ENCODE assay signal across 29 cellular contexts in genomic region chr1:100383743-100384405, GRCh38. TPM values are rescaled to one million over a fixed set of nuclear protein-coding genes. Genes with fewer than 3 reads are reported as not detected.
DNase-seq lines count a peak whose midpoint lies in the region; ATAC-seq and TF ChIP-seq lines count a peak whose summit lies in the region.
"Had no signal": no experiment of that assay in that cellular context is flagged by ENCODE, and none has a peak within 500 bp of the region (broad histone marks: within the 10 kb centered on the region; RNA-seq: fewer than 3 reads in every experiment).

No MANE protein-coding gene starts in this region.

- H3K4me1 ChIP-seq in effector memory CD4-positive, alpha-beta T cell (ENCODE audit: control insufficient read depth, insufficient read depth, low read length, poor library complexity, severe bottlenecking), result peaks cover 16% of the 10 kb centered on the region

- CTCF ChIA-PET in CD4-positive, alpha-beta T cell (lab: Charles Lee), result interaction anchor here (0.5 to 3.9 kb wide), 4 partner anchors 13 to 136 kb away, joined by 3 to 17 read pairs (median 5); no protein-coding TSS in a partner anchor

- DNase-seq in NCI-H2107 treated with DMSO at 0.1 percent for 48 hours (lab: John Stamatoyannopoulos, UW; ENCODE audit: unreplicated experiment) (peak; percentile 38), NCI-H2107 (lab: John Stamatoyannopoulos, UW) (no peak), NCI-H1105 treated with DMSO at 0.1 percent for 48 hours (lab: John Stamatoyannopoulos, UW) (peak; percentile 44), 8988T (no peak)
- no peak for DNase-seq in CD4-positive, alpha-beta T cell
- no peak for DNase-seq in effector memory CD4-positive, alpha-beta T cell
- DNase-seq: activated CD4-positive, alpha-beta T cell treated with anti-CD3 and anti-CD28 coated beads, Interleukin-2, amount 50 U/mL, for 4 hours; activated CD8-positive, alpha-beta memory T cell treated with anti-CD3 and anti-CD28 coated beads, Interleukin-2, amount 50 U/mL, for 4 hours; anterior cingulate cortex; EL; NCI-H1092 treated with DMSO at 0.1 percent for 48 hours; NCI-H187 treated with DMSO at 0.1 percent for 48 hours; NCI-H226; ovary; PC-3; stimulated activated naive B cell treated with anti-CD40 and anti-IgM and Interleukin-4, amounts not matched to agents 10 μg/mL and 1 μg/mL and 100 μg/mL, for 72 hours had no signal

- peak overlapping the region; percentile 83 for H3K27ac Mint-ChIP-seq in CD4-positive, alpha-beta T cell
- H3K27ac Mint-ChIP-seq: activated naive CD4-positive, alpha-beta T cell treated with anti-CD3 and anti-CD28 coated beads, Interleukin-2, amount 50 U/mL, for 72 hours; activated T-helper 17 cell treated with anti-CD3 and anti-CD28 coated beads, Interleukin-2, amount 50 U/mL, for 72 hours; GM23338; stimulated activated naive B cell treated with anti-CD40 and anti-IgM and Interleukin-4, amounts not matched to agents 10 μg/mL and 1 μg/mL and 100 μg/mL, for 72 hours had no signal

- intact Hi-C loops in CD4-positive, alpha-beta T cell (cut with DNase I, micrococcal nuclease), result no loop called here

- no peaks in the 10 kb centered on the region for H3K9me3 ChIP-seq in CD4-positive, alpha-beta T cell (ENCODE audit: control insufficient read depth, low read length)
- H3K9me3 ChIP-seq in effector memory CD4-positive, alpha-beta T cell (ENCODE audit: control insufficient read depth, low read length), result no peaks in the 10 kb centered on the region
- H3K9me3 ChIP-seq: ovary, suprapubic skin had no signal

- H3K9me3 Mint-ChIP-seq in CD4-positive, alpha-beta T cell, result no peaks in the 10 kb centered on the region
- H3K9me3 Mint-ChIP-seq: activated T-helper 17 cell treated with anti-CD3 and anti-CD28 coated beads, Interleukin-2, amount 50 U/mL, for 72 hours; GM23338; stimulated activated naive B cell treated with anti-CD40 and anti-IgM and Interleukin-4, amounts not matched to agents 10 μg/mL and 1 μg/mL and 100 μg/mL, for 72 hours had no signal

- ATAC-seq in CD4-positive, alpha-beta T cell (ENCODE audit: poor library complexity), result no peak
- ATAC-seq in HG02938 (IDR thresholded peaks at IDR 0.05; ENCODE audit: unreplicated experiment) (no peak), GM18907 (IDR thresholded peaks at IDR 0.05; ENCODE audit: unreplicated experiment) (no peak)
- ATAC-seq: activated CD4-positive, CD25-positive, alpha-beta regulatory T cell treated with anti-CD3 and anti-CD28 coated beads, Interleukin-2, amount 50 U/mL, for 24 hours; activated naive CD4-positive, alpha-beta T cell treated with anti-CD3 and anti-CD28 coated beads, Interleukin-2, amount 50 U/mL, for 72 hours; activated T-helper 17 cell treated with anti-CD3 and anti-CD28 coated beads, Interleukin-2, amount 50 U/mL, for 72 hours; GM23338; left lobe of liver; PC-3; stimulated activated naive B cell treated with anti-CD40 and anti-IgM and Interleukin-4, amounts not matched to agents 10 μg/mL and 1 μg/mL and 100 μg/mL, for 72 hours had no signal

- no peaks in the 10 kb centered on the region for H3K27me3 Mint-ChIP-seq in CD4-positive, alpha-beta T cell
- H3K27me3 Mint-ChIP-seq: activated T-helper 17 cell treated with anti-CD3 and anti-CD28 coated beads, Interleukin-2, amount 50 U/mL, for 72 hours; stimulated activated naive B cell treated with anti-CD40 and anti-IgM and Interleukin-4, amounts not matched to agents 10 μg/mL and 1 μg/mL and 100 μg/mL, for 72 hours had no signal

- H3K27me3 ChIP-seq in CD4-positive, alpha-beta T cell (ENCODE audit: control insufficient read depth, insufficient read depth, low read length), result no peaks in the 10 kb centered on the region
- H3K27me3 ChIP-seq in effector memory CD4-positive, alpha-beta T cell (replicated peaks; ENCODE audit: control insufficient read depth, insufficient read depth, low read length, poor library complexity, severe bottlenecking), result no peaks in the 10 kb centered on the region
- H3K27me3 ChIP-seq: ovary, suprapubic skin had no signal

- H3K4me3 Mint-ChIP-seq in CD4-positive, alpha-beta T cell, result no peak overlapping the region
- H3K4me3 Mint-ChIP-seq: activated T-helper 17 cell treated with anti-CD3 and anti-CD28 coated beads, Interleukin-2, amount 50 U/mL, for 72 hours; GM23338; stimulated activated naive B cell treated with anti-CD40 and anti-IgM and Interleukin-4, amounts not matched to agents 10 μg/mL and 1 μg/mL and 100 μg/mL, for 72 hours had no signal

- POLR2A ChIA-PET in CD4-positive, alpha-beta T cell (lab: Charles Lee), result interaction anchor here (0.7 to 2.5 kb wide), 5 partner anchors 13 to 56 kb away, joined by 3 to 9 read pairs (median 4); partner anchors contain the start of gene CDC14A

- H3K36me3 Mint-ChIP-seq in CD4-positive, alpha-beta T cell (ENCODE audit: low read depth), result peaks cover 78% of the 10 kb centered on the region

- TF ChIP-seq CTCF in CD4-positive, alpha-beta T cell (IDR thresholded peaks at IDR 0.05), result no peak

- no peak overlapping the region for H3K27ac ChIP-seq in CD4-positive, alpha-beta T cell (ENCODE audit: low read depth, low read length)
- H3K27ac ChIP-seq in effector memory CD4-positive, alpha-beta T cell (ENCODE audit: insufficient read depth, low read length, poor library complexity, severe bottlenecking), result peak overlapping the region; percentile 25
- H3K27ac ChIP-seq: 22Rv1, C4-2B, coronary artery, ovary, SK-N-MC, skin epidermis, suprapubic skin had no signal

- H3K36me3 ChIP-seq in effector memory CD4-positive, alpha-beta T cell (ENCODE audit: control insufficient read depth, insufficient read depth, low read length), result peaks cover 20% of the 10 kb centered on the region
- H3K36me3 ChIP-seq: ovary had no signal

- H3K4me3 ChIP-seq in effector memory CD4-positive, alpha-beta T cell (ENCODE audit: insufficient read depth, low read depth, low read length, poor library complexity, severe bottlenecking), result no peak overlapping the region
- H3K4me3 ChIP-seq: coronary artery, GM23338, ovary, SK-N-MC, skin epidermis, suprapubic skin had no signal

- H3K4me1 Mint-ChIP-seq in CD4-positive, alpha-beta T cell (ENCODE audit: low read depth), result peaks cover 93% of the 10 kb centered on the region

RNA-seq across cellular contexts. Expression of gene CDC14A, which starts 31.6 kb away (rescaled TPM):
- total RNA-seq in CD4-positive, alpha-beta T cell, result 100 to 1,000 TPM; 174 to 182 TPM

Comparison
In these comparisons a context has a peak if more than half of its experiments do, and no peak if none do; other contexts are left out.
1. DNase-seq: peak in NCI-H2107 treated with DMSO at 0.1 percent for 48 hours (single experiment) and NCI-H1105 treated with DMSO at 0.1 percent for 48 hours (single experiment); none in NCI-H2107 (single experiment), CD4-positive, alpha-beta T cell (0 of 10), effector memory CD4-positive, alpha-beta T cell (0 of 3) and 8988T (single experiment).